In genomic region chr4:155491336-155492131, GRCh38 we compare ENCODE assay signal across 11 cellular contexts.
A peak's percentile ranks its signal among the peaks of the same experiment; 100 is the strongest.
DNase-seq lines count a peak whose midpoint lies in the region; ATAC-seq, FAIRE-seq and TF ChIP-seq lines count a peak whose summit lies in the region.
"Had no signal": no experiment of that assay in that cellular context is flagged by ENCODE, and none has a peak within 500 bp of the region (broad histone marks: within the 10 kb centered on the region; RNA-seq: fewer than 3 reads in every experiment).

No MANE protein-coding gene starts in this region.

- no peaks in the 10 kb centered on the region for H3K9me3 ChIP-seq in adrenal gland (replicated peaks in 1 of 3)

- no peak overlapping the region for H3K4me3 Mint-ChIP-seq in Calu3 (ENCODE audit: low read depth, unreplicated experiment)
- H3K4me3 Mint-ChIP-seq: T-helper 1 cell treated with Interleukin-12 subunit alpha and Interleukin-12 subunit beta and Interleukin-4 antibody, amounts not matched to agents 30 μg/mL and 1 μg/mL, for 36 hours had no signal

- no peak overlapping the region for H3K27ac ChIP-seq in adrenal gland

- H3K27me3 Mint-ChIP-seq in Calu3 (ENCODE audit: unreplicated experiment), result no peaks in the 10 kb centered on the region

- 71 to 83% (median 72%) methylated on average over 4 of the region's 4 CpGs for WGBS in adrenal gland, 4 donors

- no peak overlapping the region for H3K4me3 ChIP-seq in adrenal gland
- H3K4me3 ChIP-seq: K562 had no signal

- no peak for TF ChIP-seq POLR2A in GM12891 (IDR thresholded peaks at IDR 0.05; ENCODE audit: low read depth, low read length)
- no peak for TF ChIP-seq POLR2A in adrenal gland (IDR thresholded peaks at IDR 0.05)

- BruUV-seq in Calu3 (replicated peaks; lab: Mats Ljungman, UMichigan), result no TSS peak

- CTCF ChIA-PET in Calu3 (lab: Charles Lee), result no interaction called here

- no peak for TF ChIP-seq CTCF in Calu3 (IDR thresholded peaks at IDR 0.05; ENCODE audit: unreplicated experiment)
- no peak for TF ChIP-seq CTCF in adrenal gland (IDR thresholded peaks at IDR 0.05)

- no peaks in the 10 kb centered on the region for H3K9me3 Mint-ChIP-seq in Calu3 (ENCODE audit: low read depth, unreplicated experiment)
- H3K9me3 Mint-ChIP-seq: T-helper 1 cell treated with Interleukin-12 subunit alpha and Interleukin-12 subunit beta and Interleukin-4 antibody, amounts not matched to agents 30 μg/mL and 1 μg/mL, for 36 hours had no signal

- no peaks in the 10 kb centered on the region for H3K27me3 ChIP-seq in adrenal gland

- no peak for FAIRE-seq in GM12891 (lab: Jason Lieb, UNC)
- FAIRE-seq: frontal cortex, K562 had no signal

- DNase-seq in GM12891 (ENCODE audit: insufficient read length, low spot score) (no peak), KBM-7 (peak; percentile 17), Calu3 (no peak), C1 segment of cervical spinal cord (lab: John Stamatoyannopoulos, UW) (no peak), adrenal gland (no peak)
- no peak for DNase-seq in activated CD8-positive, alpha-beta memory T cell treated with anti-CD3 and anti-CD28 coated beads for 24 hours

- ATAC-seq in GM19463 (IDR thresholded peaks at IDR 0.05; ENCODE audit: unreplicated experiment) (peak; percentile 95), HG02938 (IDR thresholded peaks at IDR 0.05; ENCODE audit: unreplicated experiment) (peak; percentile 97)
- ATAC-seq: K562 had no signal

- in situ Hi-C loops in KBM-7 (cut with MboI; ENCODE audit: low pct_unique_long_range_greater_than_20kb, low sequenced_read_pairs), result no loop called here

- H3K27ac Mint-ChIP-seq in Calu3 (ENCODE audit: unreplicated experiment), result no peak overlapping the region
- H3K27ac Mint-ChIP-seq: T-helper 1 cell treated with Interleukin-12 subunit alpha and Interleukin-12 subunit beta and Interleukin-4 antibody, amounts not matched to agents 30 μg/mL and 1 μg/mL, for 36 hours had no signal

- no peaks in the 10 kb centered on the region for H3K4me1 ChIP-seq in adrenal gland (replicated peaks in 1 of 2)

- no peaks in the 10 kb centered on the region for H3K36me3 Mint-ChIP-seq in Calu3 (ENCODE audit: insufficient read depth, unreplicated experiment)

- intact Hi-C loops in Calu3 (cut with micrococcal nuclease; ENCODE audit: unreplicated experiment) (no loop called here), adrenal gland (cut with DNase I) (no loop called here)

- no peaks in the 10 kb centered on the region for H3K36me3 ChIP-seq in adrenal gland (replicated peaks in 1 of 2)

- no peaks in the 10 kb centered on the region for H3K4me1 Mint-ChIP-seq in Calu3 (ENCODE audit: low read depth, unreplicated experiment)

TF ChIP-seq in GM12891, 5 proteins besides CTCF, POLR2A, EP300 and RAD21:
- TF ChIP-seq POU2F2 (IDR thresholded peaks at IDR 0.05; ENCODE audit: low read depth, low read length), result peak; percentile 84
- TF ChIP-seq POLR2AphosphoS5 (IDR thresholded peaks at IDR 0.05; ENCODE audit: low read depth, low read length), result no peak
